In genomic region chr11:71999813-72000590, GRCh38 we compare ENCODE assay signal across 1 cellular context.
TF ChIP-seq lines count a peak whose summit lies in the region.

No MANE protein-coding gene starts in this region.

TF ChIP-seq in K562, 482 proteins besides CTCF, POLR2A, EP300 and RAD21 (continued from another document and continues in another):
- TF ChIP-seq ZBTB5 (IDR thresholded peaks at IDR 0.05) (no peak), ZNF586 (CRISPR knock-in tag; conservative IDR thresholded peaks at IDR 0.05) (no peak), ZNF740 (CRISPR knock-in tag; IDR thresholded peaks at IDR 0.05) (no peak), ZNF740 (tag; IDR thresholded peaks at IDR 0.05) (no peak), ZKSCAN1 (IDR thresholded peaks at IDR 0.05; ENCODE audit: low read depth, low read length) (0 out of 2 replicates have a peak, but pooled peaks have one; percentile 34), THAP7 (CRISPR knock-in tag; IDR thresholded peaks at IDR 0.05) (no peak), FOSL1 (tag; conservative IDR thresholded peaks at IDR 0.05) (0 out of 2 replicates have a peak, but pooled peaks have one; percentile 33), NR1H2 (CRISPR knock-in tag; IDR thresholded peaks at IDR 0.05) (no peak), KDM1A (IDR thresholded peaks at IDR 0.05) (no peak), ZNF584 (CRISPR knock-in tag; IDR thresholded peaks at IDR 0.05; ENCODE audit: low read depth) (no peak), TSC22D4 (tag; IDR thresholded peaks at IDR 0.05) (no peak), E2F6 (IDR thresholded peaks at IDR 0.05; ENCODE audit: borderline replicate concordance in 1 of 2, extremely low read depth in 1 of 2, insufficient read depth in 1 of 2, insufficient read length in 1 of 2, low read depth in 1 of 2, low read length in 1 of 2, poor library complexity in 1 of 2, severe bottlenecking in 1 of 2) (peak in 1 of 2 experiments; percentile 51), RAD51 (IDR thresholded peaks at IDR 0.05; ENCODE audit: borderline replicate concordance, low read depth) (no peak), TEAD1 (CRISPR knock-in tag; IDR thresholded peaks at IDR 0.05) (no peak), RB1 (IDR thresholded peaks at IDR 0.05; ENCODE audit: low read depth) (peak; percentile 20; the same call in 1 of the 2 replicates), MAX (CRISPR knock-in tag; IDR thresholded peaks at IDR 0.05) (no peak), ZNF407 (IDR thresholded peaks at IDR 0.05; ENCODE audit: low read depth) (no peak), EZH2 (IDR thresholded peaks at IDR 0.05; ENCODE audit: borderline replicate concordance, low read depth, low read length) (no peak), ZBTB11 (CRISPR knock-in tag; IDR thresholded peaks at IDR 0.05) (no peak), EHMT2 (IDR thresholded peaks at IDR 0.05) (no peak), ZNF507 (tag; conservative IDR thresholded peaks at IDR 0.05) (no peak), RUNX1 (IDR thresholded peaks at IDR 0.05; ENCODE audit: low read depth) (no peak), BRD4 (IDR thresholded peaks at IDR 0.05) (no peak), ZBTB17 (CRISPR knock-in tag; IDR thresholded peaks at IDR 0.05) (no peak), HDAC1 (IDR thresholded peaks at IDR 0.05) (no peak), RBM14 (IDR thresholded peaks at IDR 0.05; ENCODE audit: borderline replicate concordance, insufficient read depth, low read depth, low read length) (no peak), MCM7 (IDR thresholded peaks at IDR 0.05) (no peak), ZNF280A (IDR thresholded peaks at IDR 0.05; ENCODE audit: low read depth, partially characterized antibody) (no peak), SMARCA4 (IDR thresholded peaks at IDR 0.05) (0 out of 2 replicates have a peak, but pooled peaks have one; percentile 10), SRSF1 (IDR thresholded peaks at IDR 0.05; ENCODE audit: low read depth, low read length) (no peak), NBN (IDR thresholded peaks at IDR 0.05; ENCODE audit: low read depth) (no peak), SMC3 (conservative IDR thresholded peaks at IDR 0.05; ENCODE audit: insufficient read depth, low read depth, low read length) (no peak), BHLHE40 (IDR thresholded peaks at IDR 0.05; ENCODE audit: low read length) (no peak), CTCFL (IDR thresholded peaks at IDR 0.05; ENCODE audit: borderline replicate concordance, insufficient read depth, low read depth, low read length, poor library complexity, severe bottlenecking) (no peak), L3MBTL2 (IDR thresholded peaks at IDR 0.05) (peak; percentile 20; the same call in 1 of the 2 replicates), MTA1 (IDR thresholded peaks at IDR 0.05; ENCODE audit: borderline replicate concordance) (peak; percentile 43; the same call in 1 of the 2 replicates), ZKSCAN8 (CRISPR knock-in tag; IDR thresholded peaks at IDR 0.05) (no peak)
